23 cellular contexts compared by ENCODE assay signal in genomic region chr10:123529146-123529760, GRCh38.
"Had no signal": no experiment of that assay in that cellular context is flagged by ENCODE, and none has a peak within 500 bp of the region (broad histone marks: within the 10 kb centered on the region; RNA-seq: fewer than 3 reads in every experiment).

No MANE protein-coding gene starts in this region.

- H3K27me3 ChIP-seq: ascending aorta, neural progenitor cell, upper lobe of left lung had no signal

- H3K36me3 Mint-ChIP-seq: neural progenitor cell had no signal

- H3K4me1 Mint-ChIP-seq: central memory CD8-positive, alpha-beta T cell; neural progenitor cell had no signal

- H3K27ac Mint-ChIP-seq: activated naive CD8-positive, alpha-beta T cell; activated T-helper 2 cell treated with anti-CD3 and anti-CD28 coated beads, Interferon-gamma antibody, Interleukin-2, Interleukin-4, amounts not matched to agents 10 μg/mL and 5 μg/mL and 100 μg/mL, durations not matched to agents 14 hours and 24 hours and 36 hours; effector memory CD8-positive, alpha-beta T cell; neural progenitor cell; progenitor cell of endocrine pancreas had no signal

- H3K9me3 ChIP-seq: upper lobe of left lung had no signal

- H3K36me3 ChIP-seq: adrenal gland, ascending aorta, heart right ventricle, neural progenitor cell, thoracic aorta, upper lobe of left lung had no signal

- ATAC-seq: activated T-cell treated with anti-CD3 and anti-CD28 coated beads, Interleukin-2, amount 50 U/mL, for 4 hours; effector memory CD8-positive, alpha-beta T cell; heart right ventricle had no signal

- H3K4me1 ChIP-seq: adrenal gland, ascending aorta, heart right ventricle, neural progenitor cell, upper lobe of left lung had no signal

- H3K4me3 Mint-ChIP-seq: activated naive CD8-positive, alpha-beta T cell; activated T-cell treated with anti-CD3 and anti-CD28 coated beads, Interleukin-2, amount 50 U/mL, for 4 hours; central memory CD8-positive, alpha-beta T cell; effector memory CD8-positive, alpha-beta T cell; naive B cell; neural progenitor cell had no signal

- H3K9me3 Mint-ChIP-seq: activated T-helper 2 cell treated with anti-CD3 and anti-CD28 coated beads, Interferon-gamma antibody, Interleukin-2, Interleukin-4, amounts not matched to agents 10 μg/mL and 5 μg/mL and 100 μg/mL, durations not matched to agents 14 hours and 24 hours and 36 hours had no signal

- H3K27ac ChIP-seq: adrenal gland, ascending aorta, heart right ventricle, neural progenitor cell, thoracic aorta, upper lobe of left lung had no signal

- H3K27me3 Mint-ChIP-seq: naive B cell, progenitor cell of endocrine pancreas had no signal

- H3K4me3 ChIP-seq: adrenal gland, ascending aorta, dorsolateral prefrontal cortex, heart right ventricle, lung, neural progenitor cell, thoracic aorta, upper lobe of left lung had no signal

- DNase-seq: activated CD4-positive, alpha-beta T cell treated with anti-CD3 and anti-CD28 coated beads for 1 hour; activated CD4-positive, alpha-beta T cell treated with anti-CD3 and anti-CD28 coated beads, Interleukin-2, amount 50 U/mL, for 1 hour; activated CD8-positive, alpha-beta memory T cell treated with anti-CD3 and anti-CD28 coated beads, Interleukin-2, amount 50 U/mL, for 48 hours; activated naive CD4-positive, alpha-beta T cell; activated T-cell treated with anti-CD3 and anti-CD28 coated beads, Interleukin-2, amount 50 U/mL, for 4 hours; adrenal gland; dorsolateral prefrontal cortex; effector memory CD8-positive, alpha-beta T cell; heart right ventricle; naive B cell; retina; stimulated activated CD4-positive, alpha-beta T cell treated with anti-CD3 and anti-CD28 coated beads, Interleukin-4, amount 100 ng/mL, for 1 hour; stimulated activated naive CD4-positive, alpha-beta T cell treated with Interleukin-2 at 50 U/mL for 16 hours; T-helper 1 cell; upper lobe of left lung had no signal
